Comparison of ENCODE assay signal across 16 cellular contexts in genomic region chr9:438066-438465, GRCh38.
A peak's percentile ranks its signal among the peaks of the same experiment; 100 is the strongest.
DNase-seq lines count a peak whose midpoint lies in the region; ATAC-seq and TF ChIP-seq lines count a peak whose summit lies in the region.
"Had no signal": no experiment of that assay in that cellular context is flagged by ENCODE, and none has a peak within 500 bp of the region (broad histone marks: within the 10 kb centered on the region; RNA-seq: fewer than 3 reads in every experiment).

No MANE protein-coding gene starts in this region.

- H3K4me3 Mint-ChIP-seq in activated CD8-positive, alpha-beta memory T cell treated with anti-CD3 and anti-CD28 coated beads, Interleukin-2, amount 10 ng/mL, durations not matched to agents 7 days and 5 days: no peak overlapping the region
- H3K4me3 Mint-ChIP-seq in immature natural killer cell: no peak overlapping the region
- no peak overlapping the region for H3K4me3 Mint-ChIP-seq in natural killer cell treated with Interleukin-12 subunit alpha and Interleukin-12 subunit beta and Interleukin-15 and Interleukin-18, amount 100 ng/mL, for 72 hours
- H3K4me3 Mint-ChIP-seq: activated CD4-positive, alpha-beta T cell treated with anti-CD3 and anti-CD28 coated beads, Interleukin-2, amount 10 ng/mL, durations not matched to agents 7 days and 5 days; stimulated activated naive CD8-positive, alpha-beta T cell treated with anti-CD3 and anti-CD28 coated beads, Interleukin-15, amount 100 ng/mL, for 72 hours; T-helper 1 cell treated with Interleukin-12 subunit alpha and Interleukin-12 subunit beta and Interleukin-4 antibody, amounts not matched to agents 30 μg/mL and 1 μg/mL, for 36 hours had no signal

- no peak for TF ChIP-seq POLR2A in tibial nerve (IDR thresholded peaks at IDR 0.05)

- H3K4me1 ChIP-seq in tibial nerve: peaks cover 0 to 26% (median 3%) of the 10 kb centered on the region in 4 donors
- H3K4me1 ChIP-seq: prostate gland had no signal

- no peaks in the 10 kb centered on the region for H3K9me3 ChIP-seq in tibial nerve
- H3K9me3 ChIP-seq: prostate gland had no signal

- H3K27me3 Mint-ChIP-seq in activated CD8-positive, alpha-beta memory T cell treated with anti-CD3 and anti-CD28 coated beads, Interleukin-2, amount 10 ng/mL, durations not matched to agents 7 days and 5 days: no peaks in the 10 kb centered on the region
- peaks cover 0 to 2% (median 0%) of the 10 kb centered on the region in 3 donors for H3K27me3 Mint-ChIP-seq in immature natural killer cell (ENCODE audit: low read depth in 3 of 3)
- no peaks in the 10 kb centered on the region for H3K27me3 Mint-ChIP-seq in natural killer cell treated with Interleukin-12 subunit alpha and Interleukin-12 subunit beta and Interleukin-15 and Interleukin-18, amount 100 ng/mL, for 72 hours
- H3K27me3 Mint-ChIP-seq: activated CD4-positive, alpha-beta T cell treated with anti-CD3 and anti-CD28 coated beads, Interleukin-2, amount 10 ng/mL, durations not matched to agents 7 days and 5 days; stimulated activated naive CD8-positive, alpha-beta T cell treated with anti-CD3 and anti-CD28 coated beads, Interleukin-15, amount 100 ng/mL, for 72 hours had no signal

- CTCF ChIA-PET in activated CD8-positive, alpha-beta memory T cell treated with anti-CD3 and anti-CD28 coated beads, Interleukin-2, amount 10 ng/mL, durations not matched to agents 7 days and 5 days (lab: Charles Lee): interaction anchor here (3.4 kb wide), 1 partner anchor 10 kb away, joined by 8 read pairs; no protein-coding TSS in a partner anchor

- DNase-seq in activated CD8-positive, alpha-beta memory T cell treated with anti-CD3 and anti-CD28 coated beads, Interleukin-2, amount 10 ng/mL, durations not matched to agents 7 days and 5 days: no peak
- DNase-seq in activated CD8-positive, alpha-beta memory T cell treated with anti-CD3 and anti-CD28 coated beads for 24 hours: no peak
- peak; percentile 52 to 83 for DNase-seq in cardiac fibroblast (ENCODE audit: low read depth in 2 of 2)
- DNase-seq in immature natural killer cell: no peak
- DNase-seq in tibial nerve (ENCODE audit: low spot score in 2 of 2): no peak
- no peak for DNase-seq in NCI-H2029 treated with DMSO at 0.1 percent for 48 hours (lab: John Stamatoyannopoulos, UW)
- no peak for DNase-seq in natural killer cell treated with Interleukin-12 subunit alpha and Interleukin-12 subunit beta and Interleukin-15 and Interleukin-18, amount 100 ng/mL, for 72 hours (ENCODE audit: low spot score)
- DNase-seq: activated CD4-positive, alpha-beta T cell treated with anti-CD3 and anti-CD28 coated beads, Interleukin-2, amount 10 ng/mL, durations not matched to agents 7 days and 5 days; NCI-H1048; NCI-H446; PC-3; stimulated activated naive CD8-positive, alpha-beta T cell treated with anti-CD3 and anti-CD28 coated beads, Interleukin-15, amount 100 ng/mL, for 72 hours had no signal

- TF ChIP-seq CTCF in cardiac fibroblast (IDR thresholded peaks at IDR 0.05; ENCODE audit: low read depth, low read length) (no peak), tibial nerve (IDR thresholded peaks at IDR 0.05) (no peak)

- H3K4me1 Mint-ChIP-seq in activated CD8-positive, alpha-beta memory T cell treated with anti-CD3 and anti-CD28 coated beads, Interleukin-2, amount 10 ng/mL, durations not matched to agents 7 days and 5 days: no peaks in the 10 kb centered on the region
- no peaks in the 10 kb centered on the region for H3K4me1 Mint-ChIP-seq in immature natural killer cell
- H3K4me1 Mint-ChIP-seq in natural killer cell treated with Interleukin-12 subunit alpha and Interleukin-12 subunit beta and Interleukin-15 and Interleukin-18, amount 100 ng/mL, for 72 hours (ENCODE audit: low read depth in 2 of 2): no peaks in the 10 kb centered on the region
- H3K4me1 Mint-ChIP-seq: activated CD4-positive, alpha-beta T cell treated with anti-CD3 and anti-CD28 coated beads, Interleukin-2, amount 10 ng/mL, durations not matched to agents 7 days and 5 days; stimulated activated naive CD8-positive, alpha-beta T cell treated with anti-CD3 and anti-CD28 coated beads, Interleukin-15, amount 100 ng/mL, for 72 hours had no signal

- H3K27ac ChIP-seq in tibial nerve: peak overlapping the region in 3 of 4 donors; percentile 18 to 73 (median 54)
- H3K27ac ChIP-seq: 22Rv1, prostate gland had no signal

- peaks cover 72% of the 10 kb centered on the region for H3K36me3 Mint-ChIP-seq in activated CD8-positive, alpha-beta memory T cell treated with anti-CD3 and anti-CD28 coated beads, Interleukin-2, amount 10 ng/mL, durations not matched to agents 7 days and 5 days
- H3K36me3 Mint-ChIP-seq in immature natural killer cell: peaks cover 31 to 66% (median 40%) of the 10 kb centered on the region in 3 donors
- H3K36me3 Mint-ChIP-seq in natural killer cell treated with Interleukin-12 subunit alpha and Interleukin-12 subunit beta and Interleukin-15 and Interleukin-18, amount 100 ng/mL, for 72 hours: peaks cover 23% of the 10 kb centered on the region

- H3K4me3 ChIP-seq in cardiac fibroblast (replicated peaks in 1 of 2; ENCODE audit: low read depth in 2 of 2, low read length in 2 of 2) (no peak overlapping the region), tibial nerve (no peak overlapping the region)
- H3K4me3 ChIP-seq: prostate gland had no signal

- no peak for ATAC-seq in activated CD8-positive, alpha-beta memory T cell treated with anti-CD3 and anti-CD28 coated beads, Interleukin-2, amount 10 ng/mL, durations not matched to agents 7 days and 5 days
- ATAC-seq in natural killer cell treated with Interleukin-12 subunit alpha and Interleukin-12 subunit beta and Interleukin-15 and Interleukin-18, amount 100 ng/mL, for 72 hours: no peak
- no peak for ATAC-seq in HG03565 (IDR thresholded peaks at IDR 0.05; ENCODE audit: unreplicated experiment)
- ATAC-seq: PC-3; stimulated activated naive CD8-positive, alpha-beta T cell treated with anti-CD3 and anti-CD28 coated beads, Interleukin-15, amount 100 ng/mL, for 72 hours had no signal

- peak overlapping the region; percentile 6 for H3K27ac Mint-ChIP-seq in activated CD8-positive, alpha-beta memory T cell treated with anti-CD3 and anti-CD28 coated beads, Interleukin-2, amount 10 ng/mL, durations not matched to agents 7 days and 5 days
- peak overlapping the region in 4 of 6 donors; percentile 5 to 14 (median 10) for H3K27ac Mint-ChIP-seq in immature natural killer cell
- peak overlapping the region in 1 of 2 donors; percentile 17 for H3K27ac Mint-ChIP-seq in natural killer cell treated with Interleukin-12 subunit alpha and Interleukin-12 subunit beta and Interleukin-15 and Interleukin-18, amount 100 ng/mL, for 72 hours
- H3K27ac Mint-ChIP-seq: activated CD4-positive, alpha-beta T cell treated with anti-CD3 and anti-CD28 coated beads, Interleukin-2, amount 10 ng/mL, durations not matched to agents 7 days and 5 days; T-helper 1 cell treated with Interleukin-12 subunit alpha and Interleukin-12 subunit beta and Interleukin-4 antibody, amounts not matched to agents 30 μg/mL and 1 μg/mL, for 36 hours had no signal

- WGBS in tibial nerve, 2 donors: 39 to 79% methylated on average over 2 of the region's 2 CpGs

- no peaks in the 10 kb centered on the region for H3K9me3 Mint-ChIP-seq in activated CD8-positive, alpha-beta memory T cell treated with anti-CD3 and anti-CD28 coated beads, Interleukin-2, amount 10 ng/mL, durations not matched to agents 7 days and 5 days (ENCODE audit: low read depth)
- no peaks in the 10 kb centered on the region for H3K9me3 Mint-ChIP-seq in immature natural killer cell
- no peaks in the 10 kb centered on the region for H3K9me3 Mint-ChIP-seq in natural killer cell treated with Interleukin-12 subunit alpha and Interleukin-12 subunit beta and Interleukin-15 and Interleukin-18, amount 100 ng/mL, for 72 hours
- H3K9me3 Mint-ChIP-seq: activated CD4-positive, alpha-beta T cell treated with anti-CD3 and anti-CD28 coated beads, Interleukin-2, amount 10 ng/mL, durations not matched to agents 7 days and 5 days; stimulated activated naive CD8-positive, alpha-beta T cell treated with anti-CD3 and anti-CD28 coated beads, Interleukin-15, amount 100 ng/mL, for 72 hours; T-helper 1 cell treated with Interleukin-12 subunit alpha and Interleukin-12 subunit beta and Interleukin-4 antibody, amounts not matched to agents 30 μg/mL and 1 μg/mL, for 36 hours had no signal

- no peak for TF ChIP-seq EP300 in tibial nerve (IDR thresholded peaks at IDR 0.05)

- peaks cover 0 to 4% (median 0%) of the 10 kb centered on the region in 3 donors for H3K36me3 ChIP-seq in tibial nerve
- H3K36me3 ChIP-seq: prostate gland had no signal

- H3K27me3 ChIP-seq in tibial nerve: no peaks in the 10 kb centered on the region

Comparison
In these comparisons a context has a peak if more than half of its experiments do, and no peak if none do; other contexts are left out.
1. DNase-seq: peak in cardiac fibroblast (2 of 2); none in activated CD8-positive, alpha-beta memory T cell treated with anti-CD3 and anti-CD28 coated beads, Interleukin-2, amount 10 ng/mL, durations not matched to agents 7 days and 5 days (single experiment), activated CD8-positive, alpha-beta memory T cell treated with anti-CD3 and anti-CD28 coated beads for 24 hours (single experiment), immature natural killer cell (0 of 3), tibial nerve (0 of 2), NCI-H2029 treated with DMSO at 0.1 percent for 48 hours (single experiment) and natural killer cell treated with Interleukin-12 subunit alpha and Interleukin-12 subunit beta and Interleukin-15 and Interleukin-18, amount 100 ng/mL, for 72 hours (single experiment).